Comparison of ENCODE assay signal across 8 cellular contexts in the genomic region with DNA sequence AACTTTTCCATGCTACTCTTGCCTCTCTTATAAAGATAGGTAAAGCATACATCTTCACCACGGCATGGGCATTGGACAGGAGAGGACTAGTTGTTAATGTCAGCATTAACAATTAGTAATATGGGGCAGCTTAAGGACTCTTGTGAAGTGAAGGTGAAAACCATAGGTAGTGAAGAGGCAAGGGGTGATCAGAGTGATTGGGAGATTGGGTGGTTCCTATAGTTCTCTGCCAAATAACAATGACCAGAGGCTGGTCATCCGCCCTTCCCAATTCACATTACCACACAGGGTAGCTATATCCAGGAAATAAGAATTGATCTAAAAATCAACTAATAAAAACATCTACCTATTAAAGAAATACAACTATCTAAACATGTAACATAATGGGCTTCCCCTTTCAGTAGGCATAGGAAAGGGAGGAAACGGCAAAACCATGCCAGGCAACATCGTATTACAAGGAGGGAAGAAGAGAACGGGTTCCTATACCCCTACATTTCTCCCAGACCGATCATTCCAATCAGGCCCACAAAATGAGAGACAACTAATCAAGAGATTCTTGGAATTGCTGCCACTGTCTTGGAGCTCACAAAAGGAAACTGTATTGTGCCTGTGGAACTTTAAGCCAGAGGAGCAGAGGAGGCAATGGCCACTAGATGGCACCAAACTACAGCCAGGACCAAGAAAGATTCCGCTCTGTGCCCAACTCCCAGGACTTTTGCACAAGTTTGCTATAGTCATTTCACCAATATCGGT.
DNase-seq lines count a peak whose midpoint lies in the region; ATAC-seq and TF ChIP-seq lines count a peak whose summit lies in the region.

No MANE protein-coding gene starts in this region.

- TF ChIP-seq CTCF in GM23338 (conservative IDR thresholded peaks at IDR 0.05; ENCODE audit: low read depth in 2 of 2), result peak; percentile 99
- peak; percentile 90 for TF ChIP-seq CTCF in glutamatergic neuron (IDR thresholded peaks at IDR 0.05; ENCODE audit: partially characterized antibody, unreplicated experiment)
- TF ChIP-seq CTCF in prostate gland (IDR thresholded peaks at IDR 0.05), result peak; percentile 79 to 81 (median 80)
- peak; percentile 72 to 85 (median 78) for TF ChIP-seq CTCF in vagina (IDR thresholded peaks at IDR 0.05)

- DNase-seq in GM04503 (ENCODE audit: low read depth) (peak; percentile 28), GM23338 (ENCODE audit: low spot score) (peak; percentile 95), LoVo (ENCODE audit: low spot score) (peak; percentile 83), SK-N-MC (ENCODE audit: low read depth, low spot score) (peak; percentile 52), glutamatergic neuron (peak; percentile 79), prostate gland (ENCODE audit: low spot score) (peak; percentile 74), vagina (ENCODE audit: extremely low spot score in 2 of 2) (no peak)
- peak; percentile 65 for DNase-seq in activated naive CD4-positive, alpha-beta T cell treated with anti-CD3 and anti-CD28 coated beads, Interleukin-2, amount 50 U/mL, for 16 hours

- no peak overlapping the region; the same call in 1 of the 2 replicates for H3K27ac Mint-ChIP-seq in GM23338
- no peak overlapping the region for H3K27ac Mint-ChIP-seq in glutamatergic neuron (ENCODE audit: unreplicated experiment)

- H3K9ac ChIP-seq in SK-N-MC (ENCODE audit: insufficient read length), result no peak overlapping the region

- H3K4me3 Mint-ChIP-seq in GM23338 (no peak overlapping the region), glutamatergic neuron (ENCODE audit: unreplicated experiment) (no peak overlapping the region)

- no peaks in the 10 kb centered on the region for H3K9me2 ChIP-seq in GM23338 (ENCODE audit: insufficient read depth)

- peaks cover 6% of the 10 kb centered on the region; the same call in 1 of the 2 replicates for H3K4me1 ChIP-seq in GM23338 (ENCODE audit: insufficient read depth)
- no peaks in the 10 kb centered on the region for H3K4me1 ChIP-seq in prostate gland (replicated peaks)
- no peaks in the 10 kb centered on the region for H3K4me1 ChIP-seq in vagina

- no peaks in the 10 kb centered on the region for H3F3A ChIP-seq in GM23338 (replicated peaks; ENCODE audit: low read depth)

- no peak for TF ChIP-seq POLR2A in prostate gland (IDR thresholded peaks at IDR 0.05)
- TF ChIP-seq POLR2A in vagina (IDR thresholded peaks at IDR 0.05), result no peak

- no peaks in the 10 kb centered on the region for H3K9me3 Mint-ChIP-seq in GM23338
- peaks cover 2% of the 10 kb centered on the region for H3K9me3 Mint-ChIP-seq in glutamatergic neuron (ENCODE audit: unreplicated experiment)

- no peak overlapping the region for H2AFZ ChIP-seq in GM23338

- H3K9me3 ChIP-seq in SK-N-MC (ENCODE audit: low read depth, low read length) (no peaks in the 10 kb centered on the region), prostate gland (no peaks in the 10 kb centered on the region), vagina (no peaks in the 10 kb centered on the region)

- intact Hi-C loops in prostate gland (cut with DNase I), result no loop called here
- intact Hi-C loops in vagina (cut with DNase I), result no loop called here

- no peaks in the 10 kb centered on the region for H3K79me2 ChIP-seq in GM23338 (replicated peaks; ENCODE audit: insufficient read depth)

- H3K36me3 ChIP-seq in GM23338 (ENCODE audit: insufficient read depth) (no peaks in the 10 kb centered on the region), SK-N-MC (ENCODE audit: insufficient read depth, low read length) (no peaks in the 10 kb centered on the region), prostate gland (no peaks in the 10 kb centered on the region), vagina (no peaks in the 10 kb centered on the region)

- H3K27me3 ChIP-seq in GM23338 (ENCODE audit: insufficient read depth) (no peaks in the 10 kb centered on the region), prostate gland (replicated peaks; ENCODE audit: insufficient read depth) (no peaks in the 10 kb centered on the region), vagina (no peaks in the 10 kb centered on the region)

- WGBS in prostate gland, result 48% methylated on average over 8 of the region's 8 CpGs

- H3K27me3 Mint-ChIP-seq in GM23338 (ENCODE audit: insufficient read depth, low read depth, poor library complexity), result peaks cover 1% of the 10 kb centered on the region
- H3K27me3 Mint-ChIP-seq in glutamatergic neuron (ENCODE audit: unreplicated experiment), result no peaks in the 10 kb centered on the region

- peak; percentile 97 for ATAC-seq in GM23338

- H3K4me3 ChIP-seq in GM23338, result no peak overlapping the region
- H3K4me3 ChIP-seq in SK-N-MC, result no peak overlapping the region
- H3K4me3 ChIP-seq in prostate gland, result no peak overlapping the region
- H3K4me3 ChIP-seq in vagina, result no peak overlapping the region

- H3K27ac ChIP-seq in GM23338 (ENCODE audit: low read depth) (no peak overlapping the region), SK-N-MC (no peak overlapping the region), prostate gland (no peak overlapping the region), vagina (no peak overlapping the region)

- peaks cover 18% of the 10 kb centered on the region; the same call in 2 of the 3 replicates for H3K4me1 Mint-ChIP-seq in GM23338
- peaks cover 3% of the 10 kb centered on the region for H3K4me1 Mint-ChIP-seq in glutamatergic neuron (ENCODE audit: low read depth, unreplicated experiment)

- no peaks in the 10 kb centered on the region for H3K36me3 Mint-ChIP-seq in GM23338 (ENCODE audit: low read depth)
- no peaks in the 10 kb centered on the region for H3K36me3 Mint-ChIP-seq in glutamatergic neuron (ENCODE audit: unreplicated experiment)

- no peak overlapping the region for H3K4me2 ChIP-seq in GM23338

- no peaks in the 10 kb centered on the region for H4K20me1 ChIP-seq in GM23338 (replicated peaks; ENCODE audit: insufficient read depth)

TF ChIP-seq in GM23338, 12 proteins besides CTCF, POLR2A, EP300 and RAD21 (continues in another document):
- TF ChIP-seq, protein P1, sequence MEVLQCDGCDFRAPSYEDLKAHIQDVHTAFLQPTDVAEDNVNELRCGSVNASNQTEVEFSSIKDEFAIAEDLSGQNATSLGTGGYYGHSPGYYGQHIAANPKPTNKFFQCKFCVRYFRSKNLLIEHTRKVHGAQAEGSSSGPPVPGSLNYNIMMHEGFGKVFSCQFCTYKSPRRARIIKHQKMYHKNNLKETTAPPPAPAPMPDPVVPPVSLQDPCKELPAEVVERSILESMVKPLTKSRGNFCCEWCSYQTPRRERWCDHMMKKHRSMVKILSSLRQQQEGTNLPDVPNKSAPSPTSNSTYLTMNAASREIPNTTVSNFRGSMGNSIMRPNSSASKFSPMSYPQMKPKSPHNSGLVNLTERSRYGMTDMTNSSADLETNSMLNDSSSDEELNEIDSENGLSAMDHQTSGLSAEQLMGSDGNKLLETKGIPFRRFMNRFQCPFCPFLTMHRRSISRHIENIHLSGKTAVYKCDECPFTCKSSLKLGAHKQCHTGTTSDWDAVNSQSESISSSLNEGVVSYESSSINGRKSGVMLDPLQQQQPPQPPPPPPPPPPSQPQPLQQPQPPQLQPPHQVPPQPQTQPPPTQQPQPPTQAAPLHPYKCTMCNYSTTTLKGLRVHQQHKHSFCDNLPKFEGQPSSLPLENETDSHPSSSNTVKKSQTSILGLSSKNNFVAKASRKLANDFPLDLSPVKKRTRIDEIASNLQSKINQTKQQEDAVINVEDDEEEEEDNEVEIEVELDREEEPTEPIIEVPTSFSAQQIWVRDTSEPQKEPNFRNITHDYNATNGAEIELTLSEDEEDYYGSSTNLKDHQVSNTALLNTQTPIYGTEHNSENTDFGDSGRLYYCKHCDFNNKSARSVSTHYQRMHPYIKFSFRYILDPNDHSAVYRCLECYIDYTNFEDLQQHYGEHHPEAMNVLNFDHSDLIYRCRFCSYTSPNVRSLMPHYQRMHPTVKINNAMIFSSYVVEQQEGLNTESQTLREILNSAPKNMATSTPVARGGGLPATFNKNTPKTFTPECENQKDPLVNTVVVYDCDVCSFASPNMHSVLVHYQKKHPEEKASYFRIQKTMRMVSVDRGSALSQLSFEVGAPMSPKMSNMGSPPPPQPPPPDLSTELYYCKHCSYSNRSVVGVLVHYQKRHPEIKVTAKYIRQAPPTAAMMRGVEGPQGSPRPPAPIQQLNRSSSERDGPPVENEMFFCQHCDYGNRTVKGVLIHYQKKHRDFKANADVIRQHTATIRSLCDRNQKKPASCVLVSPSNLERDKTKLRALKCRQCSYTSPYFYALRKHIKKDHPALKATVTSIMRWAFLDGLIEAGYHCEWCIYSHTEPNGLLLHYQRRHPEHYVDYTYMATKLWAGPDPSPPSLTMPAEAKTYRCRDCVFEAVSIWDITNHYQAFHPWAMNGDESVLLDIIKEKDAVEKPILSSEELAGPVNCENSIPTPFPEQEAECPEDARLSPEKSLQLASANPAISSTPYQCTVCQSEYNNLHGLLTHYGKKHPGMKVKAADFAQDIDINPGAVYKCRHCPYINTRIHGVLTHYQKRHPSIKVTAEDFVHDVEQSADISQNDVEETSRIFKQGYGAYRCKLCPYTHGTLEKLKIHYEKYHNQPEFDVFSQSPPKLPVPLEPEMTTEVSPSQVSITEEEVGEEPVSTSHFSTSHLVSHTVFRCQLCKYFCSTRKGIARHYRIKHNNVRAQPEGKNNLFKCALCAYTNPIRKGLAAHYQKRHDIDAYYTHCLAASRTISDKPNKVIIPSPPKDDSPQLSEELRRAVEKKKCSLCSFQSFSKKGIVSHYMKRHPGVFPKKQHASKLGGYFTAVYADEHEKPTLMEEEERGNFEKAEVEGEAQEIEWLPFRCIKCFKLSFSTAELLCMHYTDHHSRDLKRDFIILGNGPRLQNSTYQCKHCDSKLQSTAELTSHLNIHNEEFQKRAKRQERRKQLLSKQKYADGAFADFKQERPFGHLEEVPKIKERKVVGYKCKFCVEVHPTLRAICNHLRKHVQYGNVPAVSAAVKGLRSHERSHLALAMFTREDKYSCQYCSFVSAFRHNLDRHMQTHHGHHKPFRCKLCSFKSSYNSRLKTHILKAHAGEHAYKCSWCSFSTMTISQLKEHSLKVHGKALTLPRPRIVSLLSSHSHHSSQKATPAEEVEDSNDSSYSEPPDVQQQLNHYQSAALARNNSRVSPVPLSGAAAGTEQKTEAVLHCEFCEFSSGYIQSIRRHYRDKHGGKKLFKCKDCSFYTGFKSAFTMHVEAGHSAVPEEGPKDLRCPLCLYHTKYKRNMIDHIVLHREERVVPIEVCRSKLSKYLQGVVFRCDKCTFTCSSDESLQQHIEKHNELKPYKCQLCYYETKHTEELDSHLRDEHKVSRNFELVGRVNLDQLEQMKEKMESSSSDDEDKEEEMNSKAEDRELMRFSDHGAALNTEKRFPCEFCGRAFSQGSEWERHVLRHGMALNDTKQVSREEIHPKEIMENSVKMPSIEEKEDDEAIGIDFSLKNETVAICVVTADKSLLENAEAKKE (CRISPR knock-in tag; IDR thresholded peaks at IDR 0.05), result no peak
- TF ChIP-seq JUNB (IDR thresholded peaks at IDR 0.05; ENCODE audit: unreplicated experiment) (no peak), EZH2 (IDR thresholded peaks at IDR 0.05; ENCODE audit: low read depth, unreplicated experiment) (no peak), CREB1 (CRISPR knock-in tag; IDR thresholded peaks at IDR 0.05; ENCODE audit: low read depth) (no peak), ZNF114 (CRISPR knock-in tag; IDR thresholded peaks at IDR 0.05) (no peak), NANOG (IDR thresholded peaks at IDR 0.05; ENCODE audit: borderline replicate concordance) (no peak), POLR2AphosphoS5 (IDR thresholded peaks at IDR 0.05; ENCODE audit: low read depth) (no peak), EZH2phosphoT487 (IDR thresholded peaks at IDR 0.05; ENCODE audit: unreplicated experiment) (no peak)

Comparison
In these comparisons a context has a peak if more than half of its experiments do, and no peak if none do; other contexts are left out.
1. DNase-seq: peak in GM04503 (single experiment), GM23338 (single experiment), LoVo (single experiment), SK-N-MC (single experiment), activated naive CD4-positive, alpha-beta T cell treated with anti-CD3 and anti-CD28 coated beads, Interleukin-2, amount 50 U/mL, for 16 hours (single experiment), glutamatergic neuron (single experiment) and prostate gland (single experiment); none in vagina (0 of 2).
2. Peak in every context shown above with its lines, with median percentiles within 50 percentile points of each other: CTCF ChIP-seq.